12 cellular contexts compared by ENCODE assay signal in genomic region chr11:37988031-37988430, GRCh38.
DNase-seq lines count a peak whose midpoint lies in the region; TF ChIP-seq lines count a peak whose summit lies in the region.
"Had no signal": no experiment of that assay in that cellular context is flagged by ENCODE, and none has a peak within 500 bp of the region (broad histone marks: within the 10 kb centered on the region; RNA-seq: fewer than 3 reads in every experiment).

No MANE protein-coding gene starts in this region.

- H3K9me3 ChIP-seq in MG63, result peaks cover 3% of the 10 kb centered on the region; the same call in 1 of the 2 replicates
- H3K9me3 ChIP-seq: testis had no signal

- H3K27me3 Mint-ChIP-seq in glutamatergic neuron (ENCODE audit: unreplicated experiment), result no peaks in the 10 kb centered on the region
- H3K27me3 Mint-ChIP-seq: activated T-cell treated with anti-CD3 and anti-CD28 coated beads, Interleukin-2, amount 50 U/mL, for 24 hours had no signal

- H3K36me3 Mint-ChIP-seq in glutamatergic neuron (ENCODE audit: unreplicated experiment), result no peaks in the 10 kb centered on the region

- in situ Hi-C loops in brain microvascular endothelial cell (cut with HindIII; ENCODE audit: low pct_ligation_motif_present, low sequenced_read_pairs), result no loop called here

- H3K4me1 Mint-ChIP-seq in glutamatergic neuron (ENCODE audit: low read depth, unreplicated experiment), result peaks cover 4% of the 10 kb centered on the region

- peak overlapping the region; percentile 0 for H3K27ac ChIP-seq in brain microvascular endothelial cell
- H3K27ac ChIP-seq: testis had no signal

- no peaks in the 10 kb centered on the region for H3K36me3 ChIP-seq in MG63
- no peaks in the 10 kb centered on the region for H3K36me3 ChIP-seq in brain microvascular endothelial cell (replicated peaks)

- no peaks in the 10 kb centered on the region for H3K27me3 ChIP-seq in MG63
- no peaks in the 10 kb centered on the region for H3K27me3 ChIP-seq in brain microvascular endothelial cell (replicated peaks)
- H3K27me3 ChIP-seq: testis had no signal

- no peaks in the 10 kb centered on the region for H3K9me3 Mint-ChIP-seq in glutamatergic neuron (ENCODE audit: unreplicated experiment)

- DNase-seq in MG63 (peak; percentile 57), brain microvascular endothelial cell (peak; percentile 42), glutamatergic neuron (no peak), renal cortical epithelial cell (ENCODE audit: low read depth) (peak; percentile 62), NK-92 (lab: John Stamatoyannopoulos, UW; ENCODE audit: unreplicated experiment) (no peak), T-helper 9 cell (no peak)
- DNase-seq in stimulated activated CD4-positive, alpha-beta T cell treated with anti-CD3 and anti-CD28 coated beads, Interleukin-4, amount 100 ng/mL, for 4 hours, result no peak
- DNase-seq: activated T-cell treated with anti-CD3 and anti-CD28 coated beads, Interleukin-2, amount 50 U/mL, for 24 hours; amygdala; NCI-H446 treated with DMSO at 0.1 percent for 48 hours; SHP77; testis had no signal

- TF ChIP-seq CTCF in brain microvascular endothelial cell (IDR thresholded peaks at IDR 0.05; ENCODE audit: low read depth, low read length, missing control alignments) (no peak), glutamatergic neuron (IDR thresholded peaks at IDR 0.05; ENCODE audit: partially characterized antibody, unreplicated experiment) (no peak)

- H3K27ac Mint-ChIP-seq in glutamatergic neuron (ENCODE audit: unreplicated experiment), result peak overlapping the region; percentile 36
- H3K27ac Mint-ChIP-seq: activated T-cell treated with anti-CD3 and anti-CD28 coated beads, Interleukin-2, amount 50 U/mL, for 24 hours had no signal

- H3K4me3 ChIP-seq in MG63 (no peak overlapping the region), brain microvascular endothelial cell (ENCODE audit: low read depth, low read length) (no peak overlapping the region)
- H3K4me3 ChIP-seq: testis had no signal

- no peak overlapping the region for H3K4me3 Mint-ChIP-seq in glutamatergic neuron (ENCODE audit: unreplicated experiment)
- H3K4me3 Mint-ChIP-seq: activated T-cell treated with anti-CD3 and anti-CD28 coated beads, Interleukin-2, amount 50 U/mL, for 24 hours had no signal

Comparison
In these comparisons a context has a peak if more than half of its experiments do, and no peak if none do; other contexts are left out.
1. DNase-seq: peak in MG63 (single experiment), brain microvascular endothelial cell (single experiment) and renal cortical epithelial cell (single experiment); none in glutamatergic neuron (single experiment), stimulated activated CD4-positive, alpha-beta T cell treated with anti-CD3 and anti-CD28 coated beads, Interleukin-4, amount 100 ng/mL, for 4 hours (0 of 2), NK-92 (single experiment) and T-helper 9 cell (single experiment).